Comparison of ENCODE assay signal across 12 cellular contexts in the genomic region with DNA sequence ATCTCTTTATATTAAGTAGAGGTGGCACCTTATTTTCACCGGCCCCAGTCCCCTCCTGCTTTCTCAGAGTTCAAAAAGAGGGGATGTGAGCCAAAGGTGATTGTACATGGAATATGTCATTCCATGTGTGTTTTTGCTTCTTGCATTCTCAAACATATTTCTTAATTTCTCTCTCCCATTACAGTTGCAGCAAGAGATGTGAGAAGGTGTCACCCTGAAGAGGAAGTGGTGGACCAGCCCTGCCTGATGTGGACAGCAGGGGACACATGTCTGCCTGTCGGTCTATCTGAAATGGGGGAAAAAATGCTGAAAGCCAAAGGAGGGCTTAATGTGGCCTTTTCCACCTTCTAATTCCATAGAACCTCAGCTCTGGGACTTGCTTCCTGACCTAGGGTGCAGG. TPM values are rescaled to one million over a fixed set of nuclear protein-coding genes. Genes with fewer than 3 reads are reported as not detected.
DNase-seq lines count a peak whose midpoint lies in the region; ATAC-seq, FAIRE-seq and TF ChIP-seq lines count a peak whose summit lies in the region.
"Had no signal": no experiment of that assay in that cellular context is flagged by ENCODE, and none has a peak within 500 bp of the region (broad histone marks: within the 10 kb centered on the region; RNA-seq: fewer than 3 reads in every experiment).

No MANE protein-coding gene starts in this region.

- dilution Hi-C loops in IMR-90 (cut with HindIII; ENCODE audit: low sequenced_read_pairs, unreplicated experiment) = no loop called here

- in situ Hi-C loops in IMR-90 (cut with MboI; ENCODE audit: low sequenced_read_pairs) = no loop called here

- H4K20me1 ChIP-seq in IMR-90 (ENCODE audit: insufficient read depth, low read length) = no peaks in the 10 kb centered on the region

- no peak overlapping the region for H3K18ac ChIP-seq in IMR-90 (ENCODE audit: low read depth, low read length)

- no CpG with 5 or more reads among the region's 2 CpGs for WGBS in IMR-90 (ENCODE audit: extremely low coverage in 2 of 2, insufficient read length in 1 of 2), 2 experiments
- WGBS in sigmoid colon, 2 donors = 82 to 91% methylated on average over 2 of the region's 2 CpGs

- peak overlapping the region; percentile 53; the same call in 1 of the 2 replicates for H4K91ac ChIP-seq in IMR-90 (ENCODE audit: insufficient read depth, low read depth, low read length)

- no peak for ATAC-seq in IMR-90 (ENCODE audit: low read depth)

- H3K4me3 ChIP-seq in IMR-90 (ENCODE audit: insufficient read depth, low read depth, low read length) = no peak overlapping the region
- H3K4me3 ChIP-seq in bronchial epithelial cell (ENCODE audit: low read depth, low read length) = no peak overlapping the region
- no peak overlapping the region for H3K4me3 ChIP-seq in sigmoid colon
- H3K4me3 ChIP-seq: adrenal gland had no signal

- TF ChIP-seq POLR2A in IMR-90 (IDR thresholded peaks at IDR 0.05; ENCODE audit: low read depth, low read length) (no peak), sigmoid colon (IDR thresholded peaks at IDR 0.05) (no peak)

- CTCF ChIA-PET in IMR-90 (lab: Yijun Ruan, JAX) = no interaction called here

- H3K23ac ChIP-seq in IMR-90 (ENCODE audit: low read depth, low read length) = no peak overlapping the region

- H2AFZ ChIP-seq in IMR-90 (replicated peaks; ENCODE audit: low read length, poor library complexity) = no peak overlapping the region

- H2AK9ac ChIP-seq in IMR-90 (replicated peaks; ENCODE audit: low read depth, low read length, poor library complexity) = no peak overlapping the region

- POLR2A ChIA-PET in IMR-90 (lab: Charles Lee; ENCODE audit: unreplicated experiment) = no interaction called here

- 0 out of 2 replicates have a peak overlapping the region, but pooled peaks have one; percentile 10 for H3K4ac ChIP-seq in IMR-90 (ENCODE audit: low read depth, low read length)

- BruUV-seq in IMR-90 (replicated peaks; lab: Mats Ljungman, UMichigan) = no TSS peak

- no peak overlapping the region for H4K8ac ChIP-seq in IMR-90 (ENCODE audit: low read depth in 2 of 2, low read length in 2 of 2)

- no peak overlapping the region for H3K9ac ChIP-seq in IMR-90 (ENCODE audit: low read depth, low read length)

- H3K27ac ChIP-seq in IMR-90 (ENCODE audit: insufficient read depth, low read length) (no peak overlapping the region), sigmoid colon (peak overlapping the region; percentile 87 to 99 (median 94))

- H2BK5ac ChIP-seq in IMR-90 (ENCODE audit: low read depth, low read length, poor library complexity, severe bottlenecking) = no peak overlapping the region

- H3K56ac ChIP-seq in IMR-90 (ENCODE audit: extremely low read depth, insufficient read depth, low read length) = no peak overlapping the region

- H3K9me3 ChIP-seq in IMR-90 (ENCODE audit: control insufficient read depth, insufficient read depth, low read length) = no peaks in the 10 kb centered on the region
- H3K9me3 ChIP-seq in sigmoid colon = peaks cover 0 to 2% (median 0%) of the 10 kb centered on the region in 4 donors
- H3K9me3 ChIP-seq: adrenal gland had no signal

- no peak for TF ChIP-seq CTCF in IMR-90 (conservative IDR thresholded peaks at IDR 0.05; ENCODE audit: low read depth, low read length)
- TF ChIP-seq CTCF in bronchial epithelial cell (IDR thresholded peaks at IDR 0.05; ENCODE audit: insufficient read depth, low read length, severe bottlenecking) = no peak
- TF ChIP-seq CTCF in sigmoid colon (IDR thresholded peaks at IDR 0.05) = peak in 1 of 4 experiments; percentile 9

- peak overlapping the region; percentile 46; the same call in 1 of the 2 replicates for H3K14ac ChIP-seq in IMR-90 (replicated peaks; ENCODE audit: low read depth, low read length)

- H2AK5ac ChIP-seq in IMR-90 (ENCODE audit: low read depth, low read length) = peak overlapping the region; percentile 35

- no peak overlapping the region for H2BK120ac ChIP-seq in IMR-90 (ENCODE audit: low read depth, low read length)

- H2BK15ac ChIP-seq in IMR-90 (ENCODE audit: low read depth, low read length) = no peak overlapping the region

- H3K36me3 ChIP-seq in IMR-90 (ENCODE audit: control insufficient read depth, insufficient read depth, low read length) = peaks cover 2% of the 10 kb centered on the region; the same call in 1 of the 2 replicates
- no peaks in the 10 kb centered on the region for H3K36me3 ChIP-seq in bronchial epithelial cell (ENCODE audit: control insufficient read depth, insufficient read depth, low read length)
- H3K36me3 ChIP-seq in sigmoid colon = no peaks in the 10 kb centered on the region
- H3K36me3 ChIP-seq: adrenal gland had no signal

- H4K5ac ChIP-seq in IMR-90 (ENCODE audit: low read depth, low read length) = 0 out of 2 replicates have a peak overlapping the region, but pooled peaks have one; percentile 32

- intact Hi-C loops in IMR-90 (cut with micrococcal nuclease) (loop anchor here (5.0 to 10.0 kb wide), 4 partner anchors 114 to 428 kb away; no protein-coding TSS in a partner anchor), sigmoid colon (cut with DNase I) (loop anchor here (2.0 to 5.0 kb wide), 5 partner anchors 198 to 494 kb away; no protein-coding TSS in a partner anchor)

- H3K4me2 ChIP-seq in IMR-90 (ENCODE audit: low read depth, low read length) = no peak overlapping the region

- DNase-seq in SKM-1 treated with dmso at 0.1 percent for 144 hours (lab: John Stamatoyannopoulos, UW; ENCODE audit: unreplicated experiment) (peak; percentile 17), SKM-1 (lab: John Stamatoyannopoulos, UW; ENCODE audit: unreplicated experiment) (no peak), IMR-90 (no peak), bronchial epithelial cell (ENCODE audit: low read depth) (no peak), sigmoid colon (peak; percentile 49), NCI-H446 (lab: John Stamatoyannopoulos, UW) (no peak), NCI-H526 (lab: John Stamatoyannopoulos, UW) (no peak), kidney tubule cell (ENCODE audit: low spot score) (no peak)
- DNase-seq: adrenal gland; effector CD8-positive, alpha-beta T cell; NCI-H2029 treated with DMSO at 0.1 percent for 48 hours had no signal

- no peaks in the 10 kb centered on the region for H3K27me3 ChIP-seq in IMR-90 (ENCODE audit: control insufficient read depth, insufficient read depth, low read length)
- H3K27me3 ChIP-seq in bronchial epithelial cell (ENCODE audit: control insufficient read depth, insufficient read depth, low read length) = no peaks in the 10 kb centered on the region
- H3K27me3 ChIP-seq in sigmoid colon = no peaks in the 10 kb centered on the region
- H3K27me3 ChIP-seq: adrenal gland had no signal

- peaks cover 24 to 51% of the 10 kb centered on the region in 2 experiments for H3K79me1 ChIP-seq in IMR-90 (ENCODE audit: low read depth in 1 of 2, low read length in 2 of 2)

- peaks cover 6% of the 10 kb centered on the region for H3K9me1 ChIP-seq in IMR-90 (ENCODE audit: insufficient read depth, low read length)

- TF ChIP-seq RAD21 in IMR-90 (IDR thresholded peaks at IDR 0.05; ENCODE audit: low read length) = no peak

- TF ChIP-seq EP300 in sigmoid colon (IDR thresholded peaks at IDR 0.05) = no peak

- H3K4me1 ChIP-seq in IMR-90 (ENCODE audit: control insufficient read depth, insufficient read depth, low read length) (peaks cover 16% of the 10 kb centered on the region), sigmoid colon (peaks cover 0 to 28% (median 19%) of the 10 kb centered on the region in 4 donors)

- peak; percentile 62 for FAIRE-seq in bronchial epithelial cell (lab: Jason Lieb, UNC)
- FAIRE-seq: RCC 7860 had no signal

- no peak overlapping the region for H2BK20ac ChIP-seq in IMR-90 (ENCODE audit: low read depth, low read length)

TF ChIP-seq in IMR-90, 13 proteins besides CTCF, POLR2A, EP300 and RAD21:
- no peak for TF ChIP-seq NFE2L2 (IDR thresholded peaks at IDR 0.05; ENCODE audit: low read depth, low read length)
- TF ChIP-seq, protein P1, sequence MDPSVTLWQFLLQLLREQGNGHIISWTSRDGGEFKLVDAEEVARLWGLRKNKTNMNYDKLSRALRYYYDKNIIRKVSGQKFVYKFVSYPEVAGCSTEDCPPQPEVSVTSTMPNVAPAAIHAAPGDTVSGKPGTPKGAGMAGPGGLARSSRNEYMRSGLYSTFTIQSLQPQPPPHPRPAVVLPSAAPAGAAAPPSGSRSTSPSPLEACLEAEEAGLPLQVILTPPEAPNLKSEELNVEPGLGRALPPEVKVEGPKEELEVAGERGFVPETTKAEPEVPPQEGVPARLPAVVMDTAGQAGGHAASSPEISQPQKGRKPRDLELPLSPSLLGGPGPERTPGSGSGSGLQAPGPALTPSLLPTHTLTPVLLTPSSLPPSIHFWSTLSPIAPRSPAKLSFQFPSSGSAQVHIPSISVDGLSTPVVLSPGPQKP (IDR thresholded peaks at IDR 0.05; ENCODE audit: borderline replicate concordance, low read depth, low read length) = no peak
- TF ChIP-seq MXI1 (IDR thresholded peaks at IDR 0.05; ENCODE audit: borderline replicate concordance, low read depth, low read length) = no peak
- TF ChIP-seq FOS (IDR thresholded peaks at IDR 0.05; ENCODE audit: low read depth, low read length) = no peak
- TF ChIP-seq CEBPB (IDR thresholded peaks at IDR 0.05; ENCODE audit: low read depth, low read length) = no peak
- no peak for TF ChIP-seq MAZ (IDR thresholded peaks at IDR 0.05; ENCODE audit: borderline replicate concordance, low read depth, low read length)
- no peak for TF ChIP-seq BHLHE40 (IDR thresholded peaks at IDR 0.05; ENCODE audit: low read depth, low read length)
- TF ChIP-seq, protein P2, sequence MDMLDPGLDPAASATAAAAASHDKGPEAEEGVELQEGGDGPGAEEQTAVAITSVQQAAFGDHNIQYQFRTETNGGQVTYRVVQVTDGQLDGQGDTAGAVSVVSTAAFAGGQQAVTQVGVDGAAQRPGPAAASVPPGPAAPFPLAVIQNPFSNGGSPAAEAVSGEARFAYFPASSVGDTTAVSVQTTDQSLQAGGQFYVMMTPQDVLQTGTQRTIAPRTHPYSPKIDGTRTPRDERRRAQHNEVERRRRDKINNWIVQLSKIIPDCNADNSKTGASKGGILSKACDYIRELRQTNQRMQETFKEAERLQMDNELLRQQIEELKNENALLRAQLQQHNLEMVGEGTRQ (IDR thresholded peaks at IDR 0.05; ENCODE audit: low read depth, low read length) = no peak
- TF ChIP-seq MAFK (IDR thresholded peaks at IDR 0.05; ENCODE audit: low read depth, low read length) = no peak
- no peak for TF ChIP-seq RFX5 (IDR thresholded peaks at IDR 0.05; ENCODE audit: low read depth, low read length)
- no peak for TF ChIP-seq RCOR1 (IDR thresholded peaks at IDR 0.05; ENCODE audit: insufficient replicate concordance, low read length)
- no peak for TF ChIP-seq SMC3 (IDR thresholded peaks at IDR 0.05; ENCODE audit: low read depth, low read length)

RNA-seq across cellular contexts. Expression of gene FOXN3, which starts 1.9 kb away (rescaled TPM):
- total RNA-seq in IMR-90 (2012; rRNA removed) = 32.5 and 33.7 TPM in 2 replicates
- polyA plus RNA-seq in IMR-90 (2012; rRNA removed) = 22.6 and 23.5 TPM in 2 replicates
- 13.7 and 16.8 TPM in 2 replicates for polyA plus RNA-seq in IMR-90 (2012; cell fraction: cytosol; rRNA removed)
- 13.3 and 17.3 TPM in 2 replicates for polyA plus RNA-seq in IMR-90 (2012; cell fraction: nucleus; rRNA removed; ENCODE audit: low replicate concordance)
- 5.8 and 7.8 TPM in 2 replicates for total RNA-seq in bronchial epithelial cell
- total RNA-seq in sigmoid colon = 100 to 1,000 TPM; 104 to 146 (median 113) TPM
- polyA plus RNA-seq in sigmoid colon = 10 to 100 TPM; 24.6 to 33.6 (median 25.7) TPM

Comparison
In these comparisons a context has a peak if more than half of its experiments do, and no peak if none do; other contexts are left out.
1. DNase-seq: peak in SKM-1 treated with dmso at 0.1 percent for 144 hours (single experiment) and sigmoid colon (single experiment); none in SKM-1 (single experiment), IMR-90 (single experiment), bronchial epithelial cell (single experiment), NCI-H446 (0 of 2), NCI-H526 (0 of 2) and kidney tubule cell (single experiment).